Comparison of ENCODE assay signal across 3 cellular contexts in the genomic region with DNA sequence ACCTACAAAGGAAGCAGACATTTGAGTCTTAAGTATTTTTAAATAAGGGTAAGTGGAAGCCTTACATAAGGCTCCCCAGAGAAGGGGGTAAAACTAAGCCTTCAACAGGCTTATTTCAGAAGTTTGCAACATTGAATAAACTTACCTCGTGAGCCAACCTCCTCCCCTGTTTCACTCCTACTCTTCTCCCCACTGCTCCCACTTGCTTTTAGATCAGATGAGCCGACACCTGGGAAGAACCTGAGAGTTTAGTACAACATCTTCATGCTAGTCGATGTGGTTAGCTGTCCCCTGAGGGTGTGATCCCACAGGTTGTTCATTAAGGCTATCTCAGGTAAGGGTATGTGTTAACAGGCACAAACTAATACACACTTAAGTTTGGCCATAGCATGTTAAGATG.
"Had no signal": no experiment of that assay in that cellular context is flagged by ENCODE, and none has a peak within 500 bp of the region (broad histone marks: within the 10 kb centered on the region; RNA-seq: fewer than 3 reads in every experiment).

No MANE protein-coding gene starts in this region.

- ATAC-seq: GM12878 had no signal

- DNase-seq: GDM1, GF-D8 had no signal

- H3K4me3 ChIP-seq: GM12878 had no signal
